Comparison of ENCODE assay signal across 9 cellular contexts in genomic region chr20:48787861-48788375, GRCh38. TPM values are rescaled to one million over a fixed set of nuclear protein-coding genes. Genes with fewer than 3 reads are reported as not detected.
DNase-seq lines count a peak whose midpoint lies in the region; ATAC-seq and TF ChIP-seq lines count a peak whose summit lies in the region.
"Had no signal": no experiment of that assay in that cellular context is flagged by ENCODE, and none has a peak within 500 bp of the region (broad histone marks: within the 10 kb centered on the region; RNA-seq: fewer than 3 reads in every experiment).

No MANE protein-coding gene starts in this region.

- DNase-seq in GM12865 (ENCODE audit: low read depth) (peak; percentile 79), midbrain (lab: John Stamatoyannopoulos, UW) (peak; percentile 10), NCI-H187 (lab: John Stamatoyannopoulos, UW) (no peak), GM10248 (ENCODE audit: extremely low spot score) (no peak), NCI-H1417 (lab: John Stamatoyannopoulos, UW) (no peak)
- DNase-seq in activated naive CD8-positive, alpha-beta T cell treated with anti-CD3 and anti-CD28 coated beads for 36 hours, result no peak
- DNase-seq in stimulated activated CD4-positive, alpha-beta T cell treated with anti-CD3 and anti-CD28 coated beads, Interleukin-1b, Interleukin-23, amount 100 ng/mL, for 48 hours, result no peak

- no peak for TF ChIP-seq CTCF in GM12865 (IDR thresholded peaks at IDR 0.05; ENCODE audit: insufficient read depth, low read depth, low read length, missing control alignments)
- TF ChIP-seq CTCF in GM10248 (IDR thresholded peaks at IDR 0.05; ENCODE audit: control extremely low read depth, extremely low read depth, low read depth, missing control alignments), result no peak

- H3K36me3 Mint-ChIP-seq in activated naive CD8-positive, alpha-beta T cell treated with anti-CD3 and anti-CD28 coated beads for 36 hours, result peaks cover 44% of the 10 kb centered on the region

- POLR2A ChIA-PET in GM10248 (lab: Yijun Ruan, JAX), result interaction anchor here (0.6 to 1.8 kb wide), 5 partner anchors 9 to 69 kb away, joined by 3 to 10 read pairs (median 4); no protein-coding TSS in a partner anchor

- H3K4me1 Mint-ChIP-seq in activated naive CD8-positive, alpha-beta T cell treated with anti-CD3 and anti-CD28 coated beads for 36 hours, result peaks cover 56% of the 10 kb centered on the region

- H3K9me3 Mint-ChIP-seq in activated naive CD8-positive, alpha-beta T cell treated with anti-CD3 and anti-CD28 coated beads for 36 hours, result peaks cover 3% of the 10 kb centered on the region

- H3K27me3 Mint-ChIP-seq in activated naive CD8-positive, alpha-beta T cell treated with anti-CD3 and anti-CD28 coated beads for 36 hours, result no peaks in the 10 kb centered on the region

- H3K4me3 ChIP-seq in GM12865 (ENCODE audit: low read depth, low read length), result peak overlapping the region; percentile 29

- H3K27ac Mint-ChIP-seq in activated naive CD8-positive, alpha-beta T cell treated with anti-CD3 and anti-CD28 coated beads for 36 hours, result peak overlapping the region; percentile 77

- ATAC-seq in HG03575 (IDR thresholded peaks at IDR 0.05; ENCODE audit: extremely low read depth, insufficient number of reproducible peaks, low FRiP score, unreplicated experiment), result peak; percentile 8
- ATAC-seq: Panc1 had no signal

- no peak overlapping the region for H3K4me3 Mint-ChIP-seq in activated naive CD8-positive, alpha-beta T cell treated with anti-CD3 and anti-CD28 coated beads for 36 hours

- CTCF ChIA-PET in GM10248 (lab: Yijun Ruan, JAX), result interaction anchor here (0.7 to 4.8 kb wide), 9 partner anchors 11 to 139 kb away, joined by 3 to 30 read pairs (median 4); no protein-coding TSS in a partner anchor

RNA-seq across cellular contexts. Expression of gene PREX1, which starts 39.9 kb away (rescaled TPM):
- 10 to 100 TPM; 76.8 to 77.1 TPM for total RNA-seq in activated naive CD8-positive, alpha-beta T cell treated with anti-CD3 and anti-CD28 coated beads for 36 hours

Comparison
In these comparisons a context has a peak if more than half of its experiments do, and no peak if none do; other contexts are left out.
1. DNase-seq: peak in GM12865 (single experiment) and midbrain (single experiment); none in activated naive CD8-positive, alpha-beta T cell treated with anti-CD3 and anti-CD28 coated beads for 36 hours (single experiment), NCI-H187 (0 of 2), GM10248 (single experiment), NCI-H1417 (0 of 3) and stimulated activated CD4-positive, alpha-beta T cell treated with anti-CD3 and anti-CD28 coated beads, Interleukin-1b, Interleukin-23, amount 100 ng/mL, for 48 hours (single experiment).